ENCODE assay signal across 2 cellular contexts in the genomic region with DNA sequence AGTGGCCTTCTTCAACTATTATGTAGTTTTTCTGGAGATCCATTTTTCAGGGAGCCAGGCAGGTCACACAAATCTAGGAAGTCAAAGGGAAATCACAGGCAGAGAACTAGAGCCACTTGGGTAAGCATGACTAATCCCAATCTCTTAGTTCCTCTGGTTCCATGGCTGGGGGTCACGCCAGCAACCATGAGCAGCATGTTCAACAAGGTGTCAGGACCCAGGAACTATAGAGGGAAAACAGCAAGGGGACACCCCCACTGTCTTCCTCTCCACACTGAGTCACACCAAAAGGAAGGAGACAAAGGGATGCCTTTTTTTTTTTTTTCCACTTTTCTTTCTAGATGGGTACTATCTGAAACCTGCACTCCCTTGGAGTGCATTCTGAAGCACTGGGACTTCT.
A peak's percentile ranks its signal among the peaks of the same experiment; 100 is the strongest.
TF ChIP-seq lines count a peak whose summit lies in the region.

No MANE protein-coding gene starts in this region.

TF ChIP-seq in Ishikawa, 13 proteins besides CTCF, POLR2A, EP300 and RAD21:
- TF ChIP-seq, protein P1, sequence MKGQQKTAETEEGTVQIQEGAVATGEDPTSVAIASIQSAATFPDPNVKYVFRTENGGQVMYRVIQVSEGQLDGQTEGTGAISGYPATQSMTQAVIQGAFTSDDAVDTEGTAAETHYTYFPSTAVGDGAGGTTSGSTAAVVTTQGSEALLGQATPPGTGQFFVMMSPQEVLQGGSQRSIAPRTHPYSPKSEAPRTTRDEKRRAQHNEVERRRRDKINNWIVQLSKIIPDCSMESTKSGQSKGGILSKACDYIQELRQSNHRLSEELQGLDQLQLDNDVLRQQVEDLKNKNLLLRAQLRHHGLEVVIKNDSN (IDR thresholded peaks at IDR 0.05), result 0 out of 2 replicates have a peak, but pooled peaks have one; percentile 12
- TF ChIP-seq, protein P2, sequence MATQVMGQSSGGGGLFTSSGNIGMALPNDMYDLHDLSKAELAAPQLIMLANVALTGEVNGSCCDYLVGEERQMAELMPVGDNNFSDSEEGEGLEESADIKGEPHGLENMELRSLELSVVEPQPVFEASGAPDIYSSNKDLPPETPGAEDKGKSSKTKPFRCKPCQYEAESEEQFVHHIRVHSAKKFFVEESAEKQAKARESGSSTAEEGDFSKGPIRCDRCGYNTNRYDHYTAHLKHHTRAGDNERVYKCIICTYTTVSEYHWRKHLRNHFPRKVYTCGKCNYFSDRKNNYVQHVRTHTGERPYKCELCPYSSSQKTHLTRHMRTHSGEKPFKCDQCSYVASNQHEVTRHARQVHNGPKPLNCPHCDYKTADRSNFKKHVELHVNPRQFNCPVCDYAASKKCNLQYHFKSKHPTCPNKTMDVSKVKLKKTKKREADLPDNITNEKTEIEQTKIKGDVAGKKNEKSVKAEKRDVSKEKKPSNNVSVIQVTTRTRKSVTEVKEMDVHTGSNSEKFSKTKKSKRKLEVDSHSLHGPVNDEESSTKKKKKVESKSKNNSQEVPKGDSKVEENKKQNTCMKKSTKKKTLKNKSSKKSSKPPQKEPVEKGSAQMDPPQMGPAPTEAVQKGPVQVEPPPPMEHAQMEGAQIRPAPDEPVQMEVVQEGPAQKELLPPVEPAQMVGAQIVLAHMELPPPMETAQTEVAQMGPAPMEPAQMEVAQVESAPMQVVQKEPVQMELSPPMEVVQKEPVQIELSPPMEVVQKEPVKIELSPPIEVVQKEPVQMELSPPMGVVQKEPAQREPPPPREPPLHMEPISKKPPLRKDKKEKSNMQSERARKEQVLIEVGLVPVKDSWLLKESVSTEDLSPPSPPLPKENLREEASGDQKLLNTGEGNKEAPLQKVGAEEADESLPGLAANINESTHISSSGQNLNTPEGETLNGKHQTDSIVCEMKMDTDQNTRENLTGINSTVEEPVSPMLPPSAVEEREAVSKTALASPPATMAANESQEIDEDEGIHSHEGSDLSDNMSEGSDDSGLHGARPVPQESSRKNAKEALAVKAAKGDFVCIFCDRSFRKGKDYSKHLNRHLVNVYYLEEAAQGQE (IDR thresholded peaks at IDR 0.05; ENCODE audit: low read depth), result no peak
- TF ChIP-seq, protein P3, sequence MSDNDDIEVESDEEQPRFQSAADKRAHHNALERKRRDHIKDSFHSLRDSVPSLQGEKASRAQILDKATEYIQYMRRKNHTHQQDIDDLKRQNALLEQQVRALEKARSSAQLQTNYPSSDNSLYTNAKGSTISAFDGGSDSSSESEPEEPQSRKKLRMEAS (IDR thresholded peaks at IDR 0.05), result no peak
- no peak for TF ChIP-seq EGR1 (IDR thresholded peaks at IDR 0.05)

TF ChIP-seq in K562, 482 proteins besides CTCF, POLR2A, EP300 and RAD21:
- no peak for TF ChIP-seq ZNF584 (CRISPR knock-in tag; IDR thresholded peaks at IDR 0.05; ENCODE audit: low read depth)
- no peak for TF ChIP-seq BRF1 (IDR thresholded peaks at IDR 0.05; ENCODE audit: borderline replicate concordance, extremely low read depth, insufficient read length)
- TF ChIP-seq NR3C1 (CRISPR knock-in tag; IDR thresholded peaks at IDR 0.05), result no peak
- TF ChIP-seq CHCHD3 (CRISPR knock-in tag; IDR thresholded peaks at IDR 0.05), result no peak
- no peak for TF ChIP-seq SIN3B (IDR thresholded peaks at IDR 0.05; ENCODE audit: low read depth)
- TF ChIP-seq, protein P4, sequence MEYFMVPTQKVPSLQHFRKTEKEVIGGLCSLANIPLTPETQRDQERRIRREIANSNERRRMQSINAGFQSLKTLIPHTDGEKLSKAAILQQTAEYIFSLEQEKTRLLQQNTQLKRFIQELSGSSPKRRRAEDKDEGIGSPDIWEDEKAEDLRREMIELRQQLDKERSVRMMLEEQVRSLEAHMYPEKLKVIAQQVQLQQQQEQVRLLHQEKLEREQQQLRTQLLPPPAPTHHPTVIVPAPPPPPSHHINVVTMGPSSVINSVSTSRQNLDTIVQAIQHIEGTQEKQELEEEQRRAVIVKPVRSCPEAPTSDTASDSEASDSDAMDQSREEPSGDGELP (CRISPR knock-in tag; IDR thresholded peaks at IDR 0.05; ENCODE audit: borderline replicate concordance), result no peak
- TF ChIP-seq CBX3 (IDR thresholded peaks at IDR 0.05; ENCODE audit: borderline replicate concordance in 1 of 2, low read length in 2 of 2), result 0 out of 3 replicates have a peak, but pooled peaks of 1 of the 2 experiments have one; percentile 19
- TF ChIP-seq, protein P5, sequence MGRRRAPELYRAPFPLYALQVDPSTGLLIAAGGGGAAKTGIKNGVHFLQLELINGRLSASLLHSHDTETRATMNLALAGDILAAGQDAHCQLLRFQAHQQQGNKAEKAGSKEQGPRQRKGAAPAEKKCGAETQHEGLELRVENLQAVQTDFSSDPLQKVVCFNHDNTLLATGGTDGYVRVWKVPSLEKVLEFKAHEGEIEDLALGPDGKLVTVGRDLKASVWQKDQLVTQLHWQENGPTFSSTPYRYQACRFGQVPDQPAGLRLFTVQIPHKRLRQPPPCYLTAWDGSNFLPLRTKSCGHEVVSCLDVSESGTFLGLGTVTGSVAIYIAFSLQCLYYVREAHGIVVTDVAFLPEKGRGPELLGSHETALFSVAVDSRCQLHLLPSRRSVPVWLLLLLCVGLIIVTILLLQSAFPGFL (CRISPR knock-in tag; IDR thresholded peaks at IDR 0.05), result no peak
- TF ChIP-seq CBX5 (IDR thresholded peaks at IDR 0.05; ENCODE audit: borderline replicate concordance, low read depth), result peak; percentile 79
